ENCODE assay signal across 15 cellular contexts in the genomic region with DNA sequence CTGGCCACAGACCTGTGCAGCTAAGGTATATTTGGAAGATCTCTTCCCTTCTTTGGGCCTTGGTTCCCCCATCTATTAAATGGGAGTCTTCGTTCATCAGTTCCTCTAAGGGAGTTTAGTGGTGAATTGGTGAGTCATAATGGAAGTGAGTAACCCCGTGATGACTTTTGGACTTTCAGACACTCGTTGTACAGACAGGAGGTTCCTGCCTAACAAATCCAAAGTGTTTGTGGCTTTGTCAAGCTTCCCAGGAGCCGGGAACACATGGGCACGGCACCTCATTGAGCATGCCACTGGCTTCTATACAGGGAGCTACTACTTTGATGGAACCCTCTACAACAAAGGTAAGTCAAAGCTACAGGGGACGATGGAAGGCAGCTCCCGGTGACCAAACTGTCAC. TPM values are rescaled to one million over a fixed set of nuclear protein-coding genes. Genes with fewer than 3 reads are reported as not detected.
DNase-seq lines count a peak whose midpoint lies in the region; ATAC-seq, FAIRE-seq and TF ChIP-seq lines count a peak whose summit lies in the region.
"Had no signal": no experiment of that assay in that cellular context is flagged by ENCODE, and none has a peak within 500 bp of the region (broad histone marks: within the 10 kb centered on the region; RNA-seq: fewer than 3 reads in every experiment).

No MANE protein-coding gene starts in this region.

- H3K4me2 ChIP-seq in HepG2 (ENCODE audit: low read depth, low read length), result no peak overlapping the region

- H3K4me3 ChIP-seq in HepG2 (replicated peaks in 1 of 3; ENCODE audit: insufficient read depth in 1 of 3, low read depth in 2 of 3, low read length in 3 of 3), result no peak overlapping the region
- no peak overlapping the region for H3K4me3 ChIP-seq in right lobe of liver
- no peak overlapping the region for H3K4me3 ChIP-seq in Peyer's patch
- H3K4me3 ChIP-seq: heart left ventricle, SK-N-MC, skin epidermis had no signal

- 25% methylated on average over 6 of the region's 7 CpGs for WGBS in HepG2 (ENCODE audit: low lambda C conversion rate)
- 76% methylated on average over 3 of the region's 7 CpGs for WGBS in right lobe of liver (ENCODE audit: insufficient coverage, low coverage, low lambda C conversion rate, missing lambda C conversion rate)

- DNase-seq in HepG2 (ENCODE audit: low spot score) (peak; percentile 20), right lobe of liver (no peak), Peyer's patch (peak in 2 of 3 donors; percentile 68 to 76), glomerular endothelial cell (ENCODE audit: extremely low read depth, low read depth, low spot score) (peak; percentile 37), HPDE6-E6E7 (ENCODE audit: extremely low spot score) (no peak), dedifferentiated amniotic fluid mesenchymal stem cell (ENCODE audit: extremely low spot score) (no peak)
- no peak for DNase-seq in activated CD8-positive, alpha-beta memory T cell treated with anti-CD3 and anti-CD28 coated beads, Interleukin-2, amount 50 U/mL, for 4 hours
- DNase-seq: activated CD8-positive, alpha-beta memory T cell treated with anti-CD3 and anti-CD28 coated beads for 24 hours; activated naive CD4-positive, alpha-beta T cell treated with anti-CD3 and anti-CD28 coated beads for 36 hours; heart left ventricle; KG1; NCI-H2029 treated with DMSO at 0.1 percent for 48 hours had no signal

- no peaks in the 10 kb centered on the region for H3K9me3 ChIP-seq in HepG2 (ENCODE audit: low read length)
- no peaks in the 10 kb centered on the region for H3K9me3 ChIP-seq in right lobe of liver
- H3K9me3 ChIP-seq in Peyer's patch, result no peaks in the 10 kb centered on the region
- H3K9me3 ChIP-seq: heart left ventricle had no signal

- intact Hi-C loops in HepG2 (cut with micrococcal nuclease; ENCODE audit: unreplicated experiment), result no loop called here
- intact Hi-C loops in right lobe of liver (cut with DNase I), result no loop called here

- no peak for FAIRE-seq in HepG2 (lab: Jason Lieb, UNC)

- H3K27me3 ChIP-seq in HepG2 (ENCODE audit: control insufficient read depth in 1 of 2, insufficient read depth in 2 of 2, low read length in 2 of 2), result no peaks in the 10 kb centered on the region
- no peaks in the 10 kb centered on the region for H3K27me3 ChIP-seq in right lobe of liver
- no peaks in the 10 kb centered on the region for H3K27me3 ChIP-seq in Peyer's patch

- no peak for TF ChIP-seq EP300 in HepG2 (IDR thresholded peaks at IDR 0.05; ENCODE audit: low read depth in 2 of 2, low read length in 2 of 2)
- TF ChIP-seq EP300 in HepG2 (CRISPR knock-in tag; IDR thresholded peaks at IDR 0.05; ENCODE audit: borderline replicate concordance), result no peak

- H4K20me1 ChIP-seq in HepG2 (ENCODE audit: insufficient read depth, low read length), result no peaks in the 10 kb centered on the region

- no TSS peak for BruUV-seq in HepG2 (replicated peaks; lab: Mats Ljungman, UMichigan)

- no peak overlapping the region for H3K27ac ChIP-seq in HepG2 (ENCODE audit: extremely low read length, insufficient read depth, low read length)
- H3K27ac ChIP-seq in right lobe of liver, result no peak overlapping the region
- peak overlapping the region in 3 of 4 donors; percentile 22 to 92 (median 51) for H3K27ac ChIP-seq in Peyer's patch
- H3K27ac ChIP-seq: heart left ventricle, SK-N-MC, skin epidermis had no signal

- POLR2A ChIA-PET in HepG2 (lab: Yijun Ruan, JAX), result no interaction called here

- TF ChIP-seq CTCF in HepG2 (CRISPR knock-in tag; IDR thresholded peaks at IDR 0.05), result no peak
- TF ChIP-seq CTCF in right lobe of liver (IDR thresholded peaks at IDR 0.05), result no peak
- TF ChIP-seq CTCF in Peyer's patch (IDR thresholded peaks at IDR 0.05), result no peak

- H3K36me3 ChIP-seq in HepG2 (replicated peaks in 1 of 2; ENCODE audit: control insufficient read depth in 1 of 2, insufficient read depth in 2 of 2, low read length in 2 of 2), result no peaks in the 10 kb centered on the region
- H3K36me3 ChIP-seq in right lobe of liver, result no peaks in the 10 kb centered on the region
- H3K36me3 ChIP-seq in Peyer's patch, result no peaks in the 10 kb centered on the region

- no peak for TF ChIP-seq RAD21 in HepG2 (CRISPR knock-in tag; IDR thresholded peaks at IDR 0.05)

- CTCF ChIA-PET in HepG2 (lab: Yijun Ruan, JAX; ENCODE audit: low intra/inter-chr PET ratio, low total read pairs), result no interaction called here

- H3K79me2 ChIP-seq in HepG2 (ENCODE audit: insufficient read depth, low read length), result no peaks in the 10 kb centered on the region

- H3K9ac ChIP-seq in HepG2 (ENCODE audit: insufficient read depth, low read depth, low read length), result no peak overlapping the region

- no peak for TF ChIP-seq POLR2A in HepG2 (IDR thresholded peaks at IDR 0.05; ENCODE audit: insufficient read depth in 1 of 2, low read depth in 2 of 2, low read length in 2 of 2)
- no peak for TF ChIP-seq POLR2A in right lobe of liver (IDR thresholded peaks at IDR 0.05)
- TF ChIP-seq POLR2A in Peyer's patch (IDR thresholded peaks at IDR 0.05), result peak in 1 of 2 donors; percentile 11

- ATAC-seq in HepG2 (peak; percentile 41; the same call in 2 of the 3 replicates), right lobe of liver (no peak), HG03571 (IDR thresholded peaks at IDR 0.05; ENCODE audit: unreplicated experiment) (no peak)
- ATAC-seq: heart left ventricle had no signal

- in situ Hi-C loops in HepG2 (cut with HindIII; ENCODE audit: extremely low pct_ligation_motif_present, low pct_unique_long_range_greater_than_20kb), result no loop called here

- H3K4me1 ChIP-seq in HepG2 (ENCODE audit: insufficient read depth, low read length) (peaks cover 9% of the 10 kb centered on the region; the same call in 1 of the 2 replicates), right lobe of liver (no peaks in the 10 kb centered on the region), Peyer's patch (peaks cover 0 to 30% (median 4%) of the 10 kb centered on the region in 4 donors)
- H3K4me1 ChIP-seq: heart left ventricle had no signal

- no peak overlapping the region for H2AFZ ChIP-seq in HepG2 (ENCODE audit: low read length)

TF ChIP-seq in HepG2, 621 proteins besides CTCF, POLR2A, EP300 and RAD21:
- TF ChIP-seq, protein P1, sequence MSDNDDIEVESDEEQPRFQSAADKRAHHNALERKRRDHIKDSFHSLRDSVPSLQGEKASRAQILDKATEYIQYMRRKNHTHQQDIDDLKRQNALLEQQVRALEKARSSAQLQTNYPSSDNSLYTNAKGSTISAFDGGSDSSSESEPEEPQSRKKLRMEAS (IDR thresholded peaks at IDR 0.05), result peak; percentile 49; the same call in 1 of the 2 replicates
- TF ChIP-seq ZMYM2 (CRISPR knock-in tag; IDR thresholded peaks at IDR 0.05) (no peak), SAP130 (CRISPR knock-in tag; IDR thresholded peaks at IDR 0.05; ENCODE audit: low read depth) (0 out of 2 replicates have a peak, but pooled peaks have one; percentile 30), NR1H2 (CRISPR knock-in tag; IDR thresholded peaks at IDR 0.05; ENCODE audit: borderline replicate concordance, low read depth) (no peak), RCOR2 (CRISPR knock-in tag; IDR thresholded peaks at IDR 0.05) (no peak), RFXANK (CRISPR knock-in tag; IDR thresholded peaks at IDR 0.05) (no peak), FOSL2 (CRISPR knock-in tag; IDR thresholded peaks at IDR 0.05) (peak; percentile 61), MXI1 (IDR thresholded peaks at IDR 0.05; ENCODE audit: borderline replicate concordance, low read depth, low read length) (peak; percentile 19; the same call in 1 of the 3 replicates), KDM1A (CRISPR knock-in tag; IDR thresholded peaks at IDR 0.05) (0 out of 2 replicates have a peak, but pooled peaks have one; percentile 16), ELF3 (CRISPR knock-in tag; IDR thresholded peaks at IDR 0.05) (no peak)

RNA-seq across cellular contexts. Expression of a gene that starts 40.4 kb away (rescaled TPM):
- total RNA-seq in HepG2 (2016; rRNA removed; fragmentation: Illumina TruSeq; extraction: Trizol), result 2.2 and 2.7 TPM in 2 replicates
- total RNA-seq in HepG2 (2016; cell fraction: cytosol; rRNA removed; fragmentation: Illumina TruSeq; extraction: Trizol; ENCODE audit: low read depth), result 1.3 and 1.5 TPM in 2 replicates
- 2.3 and 2.6 TPM in 2 replicates for total RNA-seq in HepG2 (2016; cell fraction: insoluble cytoplasmic fraction; rRNA removed; fragmentation: Illumina TruSeq; extraction: Trizol)
- 3.8 TPM in 2 replicates for total RNA-seq in HepG2 (2016; cell fraction: membrane; rRNA removed; fragmentation: Illumina TruSeq; extraction: Trizol)
- total RNA-seq in HepG2 (2016; cell fraction: nucleus; rRNA removed; fragmentation: Illumina TruSeq; extraction: Trizol), result 1.4 and 1.6 TPM in 2 replicates
- polyA plus RNA-seq in HepG2 (2011; rRNA removed), result 0.24 and 0.50 TPM in 2 replicates
- polyA plus RNA-seq in HepG2 (2011; cell fraction: cytosol; rRNA removed), result 0.60 and 0.71 TPM in 2 replicates
- 0.48 and 0.57 TPM in 2 replicates for polyA plus RNA-seq in HepG2 (2011; cell fraction: nucleus; rRNA removed)
- 0.43 and 0.65 TPM in 2 replicates for polyA plus RNA-seq in HepG2 (2012)
- polyA plus RNA-seq in HepG2 (2016; cell fraction: cytosol; fragmentation: Illumina TruSeq; extraction: Trizol; ENCODE audit: low read depth), result 1.2 and 1.5 TPM in 2 replicates
- polyA plus RNA-seq in HepG2 (2016; cell fraction: insoluble cytoplasmic fraction; fragmentation: Illumina TruSeq; extraction: Trizol; ENCODE audit: low read depth), result 2.5 and 3.8 TPM in 2 replicates
- 2.6 and 3.4 TPM in 2 replicates for polyA plus RNA-seq in HepG2 (2016; cell fraction: membrane; fragmentation: Illumina TruSeq; extraction: Trizol; ENCODE audit: low read depth)
- 2.0 and 2.1 TPM in 2 replicates for polyA plus RNA-seq in HepG2 (2016; cell fraction: nucleus; fragmentation: Illumina TruSeq; extraction: Trizol; ENCODE audit: insufficient read depth, low read depth)
- polyA minus RNA-seq in HepG2 (2011; rRNA and poly(A)+ RNA removed; ENCODE audit: low replicate concordance), result 1.2 TPM in 1 of 2 replicates, not detected in the other
- polyA minus RNA-seq in HepG2 (2011; cell fraction: cytosol; rRNA and poly(A)+ RNA removed), result 0.69 and 0.70 TPM in 2 replicates
- 0.12 and 0.13 TPM in 2 replicates for polyA minus RNA-seq in HepG2 (2011; cell fraction: nucleus; rRNA and poly(A)+ RNA removed)
- 1 to 10 TPM; 1.3 to 4.6 (median 1.6) TPM for total RNA-seq in right lobe of liver
- total RNA-seq in Peyer's patch, result 10 to 100 TPM in 3 of 4 donors, 1 to 10 TPM in 1; 5.8 to 47.3 (median 42.9) TPM
- 40.4 and 54.1 TPM in 2 replicates for total RNA-seq in glomerular endothelial cell

Comparison
In these comparisons a context has a peak if more than half of its experiments do, and no peak if none do; other contexts are left out.
1. DNase-seq: peak in HepG2 (single experiment), Peyer's patch (2 of 3) and glomerular endothelial cell (single experiment); none in right lobe of liver (0 of 3), activated CD8-positive, alpha-beta memory T cell treated with anti-CD3 and anti-CD28 coated beads, Interleukin-2, amount 50 U/mL, for 4 hours (single experiment), HPDE6-E6E7 (single experiment) and dedifferentiated amniotic fluid mesenchymal stem cell (single experiment).
2. H3K27ac ChIP-seq: peak in Peyer's patch (3 of 4); none in HepG2 (single experiment) and right lobe of liver (0 of 3).